Comparison of ENCODE assay signal across 20 cellular contexts in the genomic region with DNA sequence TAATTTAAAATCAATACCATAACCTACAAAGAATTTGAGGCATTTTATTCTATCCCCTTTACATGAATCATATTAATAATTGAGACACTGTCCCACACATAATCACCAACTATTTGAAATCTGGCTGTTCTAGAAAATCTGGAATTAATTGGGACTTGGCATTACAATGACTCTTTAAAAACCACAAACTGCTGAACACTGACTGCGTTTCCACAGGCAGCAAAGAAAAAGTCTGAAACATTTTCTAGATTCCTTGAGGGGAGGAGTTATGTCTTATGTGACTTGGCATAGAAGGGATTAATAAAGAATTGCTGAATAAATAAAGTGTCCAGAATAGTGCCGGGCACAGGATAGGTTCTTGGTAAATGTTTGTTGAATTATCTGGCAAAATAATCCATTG.
DNase-seq lines count a peak whose midpoint lies in the region; TF ChIP-seq lines count a peak whose summit lies in the region.
"Had no signal": no experiment of that assay in that cellular context is flagged by ENCODE, and none has a peak within 500 bp of the region (broad histone marks: within the 10 kb centered on the region; RNA-seq: fewer than 3 reads in every experiment).

No MANE protein-coding gene starts in this region.

- H3K4me3 ChIP-seq in cardiac fibroblast (replicated peaks in 1 of 2; ENCODE audit: low read depth in 2 of 2, low read length in 2 of 2) = no peak overlapping the region
- H3K4me3 ChIP-seq in MM.1S (ENCODE audit: low read length) = no peak overlapping the region
- H3K4me3 ChIP-seq in prostate gland = no peak overlapping the region
- H3K4me3 ChIP-seq: SJCRH30, tibial nerve had no signal

- H3K4me1 Mint-ChIP-seq in HFFc6 (ENCODE audit: low read depth) = peaks cover 26% of the 10 kb centered on the region
- no peaks in the 10 kb centered on the region for H3K4me1 Mint-ChIP-seq in nephron progenitor cell
- H3K4me1 Mint-ChIP-seq: B cell had no signal

- no peak overlapping the region for H3K27ac ChIP-seq in MM.1S (ENCODE audit: low read length)
- H3K27ac ChIP-seq in prostate gland = no peak overlapping the region
- H3K27ac ChIP-seq: parathyroid adenoma, SJCRH30, tibial nerve, WERI-Rb-1 had no signal

- H3K9me2 ChIP-seq in MM.1S (replicated peaks; ENCODE audit: insufficient read depth, low read length) = no peaks in the 10 kb centered on the region

- H3K27me3 ChIP-seq in MM.1S (replicated peaks; ENCODE audit: insufficient read depth, low read length) = no peaks in the 10 kb centered on the region
- H3K27me3 ChIP-seq in prostate gland (replicated peaks; ENCODE audit: insufficient read depth) = no peaks in the 10 kb centered on the region
- H3K27me3 ChIP-seq: SJCRH30, tibial nerve had no signal

- H3K9me3 Mint-ChIP-seq in HFFc6 (peaks cover 10% of the 10 kb centered on the region), nephron progenitor cell (no peaks in the 10 kb centered on the region)

- H3K79me2 ChIP-seq in MM.1S (ENCODE audit: low read length) = no peaks in the 10 kb centered on the region
- H3K79me2 ChIP-seq: parathyroid adenoma had no signal

- no peaks in the 10 kb centered on the region for H3F3A ChIP-seq in MM.1S (ENCODE audit: insufficient read depth, low read length)

- TF ChIP-seq CTCF in AG09319 (IDR thresholded peaks at IDR 0.05; ENCODE audit: low read depth, low read length) (no peak), HFFc6 (IDR thresholded peaks at IDR 0.05) (no peak), cardiac fibroblast (IDR thresholded peaks at IDR 0.05; ENCODE audit: low read depth, low read length) (no peak), MM.1S (IDR thresholded peaks at IDR 0.05; ENCODE audit: low read length) (no peak), nephron progenitor cell (IDR thresholded peaks at IDR 0.05) (no peak), prostate gland (IDR thresholded peaks at IDR 0.05) (no peak)

- H3K27ac Mint-ChIP-seq in HFFc6 = no peak overlapping the region
- H3K27ac Mint-ChIP-seq in nephron progenitor cell = no peak overlapping the region
- H3K27ac Mint-ChIP-seq: activated T-helper 2 cell treated with anti-CD3 and anti-CD28 coated beads, Interferon-gamma antibody, Interleukin-2, Interleukin-4, amounts not matched to agents 10 μg/mL and 5 μg/mL and 100 μg/mL, durations not matched to agents 14 hours and 24 hours and 36 hours; B cell; natural killer cell treated with Interleukin-12 subunit alpha and Interleukin-12 subunit beta and Interleukin-15 and Interleukin-18, amount 100 ng/mL, for 72 hours had no signal

- intact Hi-C loops in prostate gland (cut with DNase I) = no loop called here

- WGBS in prostate gland = 38% methylated on average over 2 of the region's 2 CpGs

- no peak overlapping the region for H2AFZ ChIP-seq in MM.1S (ENCODE audit: low read length)
- H2AFZ ChIP-seq: parathyroid adenoma had no signal

- H4K20me1 ChIP-seq in MM.1S (ENCODE audit: insufficient read depth, low read length) = no peaks in the 10 kb centered on the region

- H3K27me3 Mint-ChIP-seq in HFFc6 (ENCODE audit: insufficient read depth) (no peaks in the 10 kb centered on the region; the same call in 1 of the 2 replicates), nephron progenitor cell (ENCODE audit: low read depth, poor library complexity) (peaks cover 2% of the 10 kb centered on the region)
- H3K27me3 Mint-ChIP-seq: B cell; natural killer cell treated with Interleukin-12 subunit alpha and Interleukin-12 subunit beta and Interleukin-15 and Interleukin-18, amount 100 ng/mL, for 72 hours had no signal

- H3K36me3 Mint-ChIP-seq in HFFc6 (ENCODE audit: low read depth) (0 out of 2 replicates have a peak, but pooled peaks cover 11% of the 10 kb centered on the region), nephron progenitor cell (ENCODE audit: low read depth) (no peaks in the 10 kb centered on the region)
- H3K36me3 Mint-ChIP-seq: natural killer cell treated with Interleukin-12 subunit alpha and Interleukin-12 subunit beta and Interleukin-15 and Interleukin-18, amount 100 ng/mL, for 72 hours had no signal

- peak; percentile 64 for DNase-seq in AG09319 (ENCODE audit: extremely low read depth, low read depth)
- peak; percentile 61 for DNase-seq in HFFc6
- DNase-seq in cardiac fibroblast (ENCODE audit: low read depth in 2 of 2) = peak; percentile 1 to 22
- DNase-seq in non-pigmented ciliary epithelial cell (ENCODE audit: low read depth) = peak; percentile 13
- DNase-seq in MM.1S = no peak
- no peak for DNase-seq in nephron progenitor cell
- DNase-seq in prostate gland (ENCODE audit: low spot score) = no peak
- no peak for DNase-seq in midbrain (lab: John Stamatoyannopoulos, UW)
- DNase-seq: activated CD4-positive, alpha-beta T cell treated with anti-CD3 and anti-CD28 coated beads, Interleukin-2, amount 50 U/mL, for 1 hour; activated CD8-positive, alpha-beta memory T cell treated with anti-CD3 and anti-CD28 coated beads, Interleukin-2, amount 50 U/mL, for 4 hours; Caco-2; SJCRH30; stimulated activated CD4-positive, alpha-beta T cell treated with anti-CD3 and anti-CD28 coated beads, Interleukin-2, amount 100 ng/mL, for 24 hours; stimulated activated naive CD4-positive, alpha-beta T cell; WERI-Rb-1 had no signal

- no peak overlapping the region for H3K9ac ChIP-seq in MM.1S (ENCODE audit: low read length)
- H3K9ac ChIP-seq: parathyroid adenoma had no signal

- TF ChIP-seq POLR2A in prostate gland (IDR thresholded peaks at IDR 0.05) = no peak

- H3K4me1 ChIP-seq in MM.1S (ENCODE audit: low read length) (no peaks in the 10 kb centered on the region), prostate gland (replicated peaks) (no peaks in the 10 kb centered on the region)
- H3K4me1 ChIP-seq: Caco-2, parathyroid adenoma, SJCRH30 had no signal

- no peak overlapping the region for H3K4me2 ChIP-seq in MM.1S (ENCODE audit: low read depth, low read length)

- H3K9me3 ChIP-seq in MM.1S (replicated peaks; ENCODE audit: insufficient read depth, low read length) (no peaks in the 10 kb centered on the region), prostate gland (no peaks in the 10 kb centered on the region)
- H3K9me3 ChIP-seq: Caco-2, SJCRH30, tibial nerve had no signal

- H3K4me3 Mint-ChIP-seq in HFFc6 = no peak overlapping the region
- H3K4me3 Mint-ChIP-seq in nephron progenitor cell = no peak overlapping the region
- H3K4me3 Mint-ChIP-seq: B cell; natural killer cell treated with Interleukin-12 subunit alpha and Interleukin-12 subunit beta and Interleukin-15 and Interleukin-18, amount 100 ng/mL, for 72 hours had no signal

- H3K36me3 ChIP-seq in MM.1S (replicated peaks; ENCODE audit: insufficient read depth, low read length) (no peaks in the 10 kb centered on the region), prostate gland (no peaks in the 10 kb centered on the region)
- H3K36me3 ChIP-seq: SJCRH30, tibial nerve, WERI-Rb-1 had no signal

Comparison
In these comparisons a context has a peak if more than half of its experiments do, and no peak if none do; other contexts are left out.
1. DNase-seq: peak in AG09319 (single experiment), HFFc6 (single experiment), cardiac fibroblast (2 of 2) and non-pigmented ciliary epithelial cell (single experiment); none in MM.1S (single experiment), nephron progenitor cell (single experiment), prostate gland (single experiment) and midbrain (single experiment).